Comparison of ENCODE assay signal across 8 cellular contexts in genomic region chr2:70123829-70124117, GRCh38. TPM values are rescaled to one million over a fixed set of nuclear protein-coding genes. Genes with fewer than 3 reads are reported as not detected.
DNase-seq lines count a peak whose midpoint lies in the region; ATAC-seq and TF ChIP-seq lines count a peak whose summit lies in the region.

No MANE protein-coding gene starts in this region.

- no peak for TF ChIP-seq CTCF in GM06990 (IDR thresholded peaks at IDR 0.05; ENCODE audit: insufficient read depth, low read length, poor library complexity, severe bottlenecking)
- no peak for TF ChIP-seq CTCF in SU-DHL-6 (IDR thresholded peaks at IDR 0.05; ENCODE audit: insufficient read depth, low read length, poor library complexity, severe bottlenecking)
- TF ChIP-seq CTCF in fibroblast of mammary gland (conservative IDR thresholded peaks at IDR 0.05; ENCODE audit: control insufficient read depth, insufficient read depth, low read depth, low read length) = no peak
- TF ChIP-seq CTCF in sigmoid colon (IDR thresholded peaks at IDR 0.05) = no peak

- 21 to 25% methylated on average over 11 of the region's 11 CpGs for WGBS in sigmoid colon, 2 donors

- intact Hi-C loops in sigmoid colon (cut with DNase I) = loop anchor here (1.0 to 2.0 kb wide), 2 partner anchors 19 to 37 kb away; partner anchors contain the start of gene PCBP1

- peak overlapping the region; percentile 47 for H3K4me3 ChIP-seq in GM06990 (replicated peaks; ENCODE audit: low read depth, low read length)
- H3K4me3 ChIP-seq in SU-DHL-6 (ENCODE audit: insufficient read depth, low read length, poor library complexity, severe bottlenecking) = no peak overlapping the region
- peak overlapping the region; percentile 56 for H3K4me3 ChIP-seq in fibroblast of mammary gland (ENCODE audit: control insufficient read depth, low read depth, low read length)
- peak overlapping the region; percentile 54 to 65 (median 56) for H3K4me3 ChIP-seq in sigmoid colon

- ATAC-seq in GM21360 (IDR thresholded peaks at IDR 0.05; ENCODE audit: unreplicated experiment) = no peak

- no peaks in the 10 kb centered on the region for H3K36me3 ChIP-seq in GM06990 (ENCODE audit: control insufficient read depth, insufficient read depth, low read length)
- H3K36me3 ChIP-seq in SU-DHL-6 (ENCODE audit: low read length) = no peaks in the 10 kb centered on the region
- H3K36me3 ChIP-seq in sigmoid colon = no peaks in the 10 kb centered on the region

- peak overlapping the region; percentile 56 for H2AFZ ChIP-seq in SU-DHL-6 (ENCODE audit: low read depth, low read length, severe bottlenecking)

- no peaks in the 10 kb centered on the region for H3K9me2 ChIP-seq in SU-DHL-6 (replicated peaks; ENCODE audit: insufficient read depth, low read length)

- no peak for TF ChIP-seq EP300 in sigmoid colon (IDR thresholded peaks at IDR 0.05)

- peaks cover 74% of the 10 kb centered on the region for H3F3A ChIP-seq in SU-DHL-6 (ENCODE audit: insufficient read depth)

- H3K9ac ChIP-seq in SU-DHL-6 (ENCODE audit: low read length) = peak overlapping the region; percentile 80

- H4K20me1 ChIP-seq in SU-DHL-6 (ENCODE audit: low read depth, low read length) = no peaks in the 10 kb centered on the region

- no peak for TF ChIP-seq POLR2A in sigmoid colon (IDR thresholded peaks at IDR 0.05)

- H3K79me2 ChIP-seq in SU-DHL-6 (ENCODE audit: insufficient read depth, low read length) = no peaks in the 10 kb centered on the region

- H3K4me1 ChIP-seq in sigmoid colon = peaks cover 0 to 26% (median 16%) of the 10 kb centered on the region in 4 donors

- peak overlapping the region; percentile 86 for H3K4me2 ChIP-seq in SU-DHL-6 (ENCODE audit: low read depth, low read length, poor library complexity, severe bottlenecking)

- no peaks in the 10 kb centered on the region for H3K27me3 ChIP-seq in GM06990 (replicated peaks; ENCODE audit: control insufficient read depth, insufficient read depth, low read length)
- H3K27me3 ChIP-seq in SU-DHL-6 (ENCODE audit: low read length) = no peaks in the 10 kb centered on the region
- no peaks in the 10 kb centered on the region for H3K27me3 ChIP-seq in sigmoid colon

- no peaks in the 10 kb centered on the region for H3K9me3 ChIP-seq in SU-DHL-6 (ENCODE audit: insufficient read depth, low read length)
- no peaks in the 10 kb centered on the region for H3K9me3 ChIP-seq in sigmoid colon

- H3K27ac ChIP-seq in SU-DHL-6 (ENCODE audit: low read depth, low read length) (peak overlapping the region; percentile 93), sigmoid colon (peak overlapping the region; percentile 94 to 97 (median 96))

- no peak for DNase-seq in GM06990 (ENCODE audit: extremely low read depth, insufficient read length)
- DNase-seq in fibroblast of mammary gland (ENCODE audit: low read depth) = no peak
- DNase-seq in sigmoid colon = no peak
- no peak for DNase-seq in COLO668 (lab: John Stamatoyannopoulos, UW; ENCODE audit: unreplicated experiment)
- DNase-seq in CD1c-positive myeloid dendritic cell (ENCODE audit: extremely low spot score) = no peak
- no peak for DNase-seq in SHP77 (lab: John Stamatoyannopoulos, UW)

RNA-seq across cellular contexts. Expression of gene PCBP1, which starts 36.5 kb away (rescaled TPM):
- 100 to 1,000 TPM; 178 to 186 (median 182) TPM for total RNA-seq in sigmoid colon
- 100 to 1,000 TPM; 269 to 311 (median 286) TPM for polyA plus RNA-seq in sigmoid colon
